In genomic region chr3:128548426-128549282, GRCh38 we compare ENCODE assay signal across 13 cellular contexts. TPM values are rescaled to one million over a fixed set of nuclear protein-coding genes. Genes with fewer than 3 reads are reported as not detected.
A peak's percentile ranks its signal among the peaks of the same experiment; 100 is the strongest.
DNase-seq lines count a peak whose midpoint lies in the region; ATAC-seq and TF ChIP-seq lines count a peak whose summit lies in the region.
"Had no signal": no experiment of that assay in that cellular context is flagged by ENCODE, and none has a peak within 500 bp of the region (broad histone marks: within the 10 kb centered on the region; RNA-seq: fewer than 3 reads in every experiment).

No MANE protein-coding gene starts in this region.

- DNase-seq in M059J (ENCODE audit: low read depth) (peak; percentile 79), MCF 10A (ENCODE audit: unreplicated experiment) (peak; percentile 43), iris pigment epithelial cell (ENCODE audit: low read depth) (peak; percentile 79), thoracic aorta (ENCODE audit: low spot score) (no peak), NCI-H2227 (lab: John Stamatoyannopoulos, UW; ENCODE audit: unreplicated experiment) (no peak), cerebellar nuclear complex (lab: John Stamatoyannopoulos, UW) (no peak)
- DNase-seq: immature natural killer cell, KBM-7, NCI-H187 treated with DMSO at 0.1 percent for 48 hours, nephron progenitor cell, T-helper 2 cell had no signal

- intact Hi-C loops in MCF 10A (cut with micrococcal nuclease): no loop called here

- no TSS peak for BruUV-seq in MCF 10A (replicated peaks; lab: Mats Ljungman, UMichigan)

- H3K36me3 ChIP-seq in thoracic aorta: no peaks in the 10 kb centered on the region

- peak overlapping the region; percentile 42 for H3K27ac Mint-ChIP-seq in MCF 10A (ENCODE audit: low read depth, unreplicated experiment)
- H3K27ac Mint-ChIP-seq: immature natural killer cell had no signal

- H3K4me3 ChIP-seq in thoracic aorta: peak overlapping the region; percentile 29

- H3K36me3 Mint-ChIP-seq in MCF 10A (ENCODE audit: insufficient read depth, unreplicated experiment): no peaks in the 10 kb centered on the region
- H3K36me3 Mint-ChIP-seq: immature natural killer cell had no signal

- H3K27me3 ChIP-seq in thoracic aorta (replicated peaks; ENCODE audit: insufficient read depth): no peaks in the 10 kb centered on the region

- peaks cover 12% of the 10 kb centered on the region for H3K4me1 Mint-ChIP-seq in MCF 10A (ENCODE audit: insufficient read depth, unreplicated experiment)
- H3K4me1 Mint-ChIP-seq: immature natural killer cell had no signal

- H3K4me1 ChIP-seq in thoracic aorta (ENCODE audit: control insufficient read depth in 1 of 2, low read depth in 2 of 2): peaks cover 0 to 10% of the 10 kb centered on the region in 2 donors

- TF ChIP-seq CTCF in MCF 10A (IDR thresholded peaks at IDR 0.05; ENCODE audit: unreplicated experiment): no peak
- no peak for TF ChIP-seq CTCF in thoracic aorta (IDR thresholded peaks at IDR 0.05)

- H3K9me3 ChIP-seq in thoracic aorta: no peaks in the 10 kb centered on the region

- H3K9me3 Mint-ChIP-seq in MCF 10A (ENCODE audit: unreplicated experiment): no peaks in the 10 kb centered on the region

- CTCF ChIA-PET in MCF 10A (lab: Yijun Ruan, JAX): no interaction called here

- H3K4me3 Mint-ChIP-seq in MCF 10A (ENCODE audit: unreplicated experiment): no peak overlapping the region
- H3K4me3 Mint-ChIP-seq: immature natural killer cell, nephron progenitor cell had no signal

- no peak overlapping the region for H3K27ac ChIP-seq in thoracic aorta
- H3K27ac ChIP-seq: epithelial cell of prostate had no signal

- H3K27me3 Mint-ChIP-seq in MCF 10A (ENCODE audit: insufficient read depth, unreplicated experiment): peaks cover 4% of the 10 kb centered on the region

- ATAC-seq in thoracic aorta (ENCODE audit: insufficient number of reproducible peaks, low FRiP score, low read depth) (no peak), GM18505 (IDR thresholded peaks at IDR 0.05; ENCODE audit: unreplicated experiment) (no peak)

- POLR2A ChIA-PET in MCF 10A (lab: Yijun Ruan, JAX): interaction anchor here (1.4 kb wide), 1 partner anchor 12 kb away, joined by 4 read pairs; no protein-coding TSS in a partner anchor

- no peak for TF ChIP-seq POLR2A in GM18505 (IDR thresholded peaks at IDR 0.05; ENCODE audit: borderline replicate concordance, extremely low read depth, insufficient read depth, insufficient read length)

RNA-seq across cellular contexts. Expression of gene GATA2, which starts 55.7 kb away (rescaled TPM):
- total RNA-seq in M059J (2014; rRNA removed; shearing (Covaris generic)): 22.7 and 36.3 TPM in 2 replicates
- total RNA-seq in MCF 10A (2022) (0.51 and 0.56 TPM in 2 replicates), thoracic aorta (10 to 100 TPM in 1 of 2 donors, 1 to 10 TPM in 1; 5.2 to 21.3 TPM)

Comparison
In these comparisons a context has a peak if more than half of its experiments do, and no peak if none do; other contexts are left out.
1. DNase-seq: peak in M059J (single experiment), MCF 10A (single experiment) and iris pigment epithelial cell (single experiment); none in thoracic aorta (single experiment), NCI-H2227 (single experiment) and cerebellar nuclear complex (0 of 2).